In genomic region chr17:7989781-7990655, GRCh38 we compare ENCODE assay signal across 8 cellular contexts.
DNase-seq lines count a peak whose midpoint lies in the region; ATAC-seq lines count a peak whose summit lies in the region.

No MANE protein-coding gene starts in this region.

- ATAC-seq in HG02938 (IDR thresholded peaks at IDR 0.05; ENCODE audit: unreplicated experiment) = peak; percentile 67

- DNase-seq in NCI-H1417 (lab: John Stamatoyannopoulos, UW) = peak; percentile 67 to 84 (median 71)
- DNase-seq in NCI-H1417 treated with DMSO at 0.1 percent for 48 hours (lab: John Stamatoyannopoulos, UW) = no peak
- peak; percentile 77 for DNase-seq in NCI-H2171 treated with DMSO at 0.1 percent for 48 hours (lab: John Stamatoyannopoulos, UW)
- DNase-seq in activated CD4-positive, CD25-positive, alpha-beta regulatory T cell treated with anti-CD3 and anti-CD28 coated beads, Interleukin-2, amount 50 U/mL, for 72 hours = peak; percentile 99
- peak; percentile 80 for DNase-seq in cerebellar cortex (ENCODE audit: low spot score)
- DNase-seq in kidney tubule cell (ENCODE audit: low spot score) = peak; percentile 84
- DNase-seq in stimulated activated CD4-positive, alpha-beta T cell treated with anti-CD3 and anti-CD28 coated beads, Interleukin-1b, Interleukin-23, amount 100 ng/mL, for 1 hour (ENCODE audit: low read depth in 2 of 2) = peak; percentile 87 to 99
